In the genomic region with DNA sequence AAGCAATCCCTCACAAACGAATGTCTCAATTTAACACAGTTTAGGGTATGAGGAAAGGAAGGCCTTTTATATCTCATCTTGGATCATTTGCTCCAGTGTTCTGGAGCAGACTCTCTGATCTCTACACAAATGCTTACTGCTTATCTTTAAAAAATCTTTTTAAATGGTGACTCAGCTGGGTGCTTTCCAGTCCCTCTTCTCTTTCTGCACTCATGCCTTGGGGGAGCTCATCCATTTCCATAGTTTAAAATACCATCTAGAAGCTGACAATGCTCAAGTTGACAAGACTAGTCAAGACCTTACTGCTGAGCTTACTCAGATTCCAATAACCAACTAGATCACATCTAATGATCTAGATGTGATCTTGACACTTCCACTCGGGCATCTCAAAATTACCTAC, we compare ENCODE assay signal across 25 cellular contexts. TPM values are rescaled to one million over a fixed set of nuclear protein-coding genes. Genes with fewer than 3 reads are reported as not detected.
A peak's percentile ranks its signal among the peaks of the same experiment; 100 is the strongest.
DNase-seq lines count a peak whose midpoint lies in the region; ATAC-seq, FAIRE-seq and TF ChIP-seq lines count a peak whose summit lies in the region.
"Had no signal": no experiment of that assay in that cellular context is flagged by ENCODE, and none has a peak within 500 bp of the region (broad histone marks: within the 10 kb centered on the region; RNA-seq: fewer than 3 reads in every experiment).

No MANE protein-coding gene starts in this region.

- TF ChIP-seq CTCF in RWPE2 (IDR thresholded peaks at IDR 0.05; ENCODE audit: poor library complexity, severe bottlenecking) (no peak), epithelial cell of esophagus (IDR thresholded peaks at IDR 0.05; ENCODE audit: insufficient read depth, low read depth, low read length, missing control alignments) (no peak)

- H3K14ac ChIP-seq in mesenchymal stem cell (ENCODE audit: low read length in 2 of 2) = no peak overlapping the region

- 60% methylated on average over 2 of the region's 2 CpGs for WGBS in mesenchymal stem cell

- H3K79me1 ChIP-seq in mesenchymal stem cell (replicated peaks; ENCODE audit: low read length, poor library complexity, severe bottlenecking) = no peaks in the 10 kb centered on the region

- H2AK5ac ChIP-seq in mesenchymal stem cell (ENCODE audit: low read length, severe bottlenecking) = no peak overlapping the region

- no peak overlapping the region for H4K91ac ChIP-seq in mesenchymal stem cell (ENCODE audit: low read length)

- no peak overlapping the region for H3K4me3 ChIP-seq in RWPE2 (ENCODE audit: severe bottlenecking)
- no peak overlapping the region for H3K4me3 ChIP-seq in epithelial cell of esophagus (ENCODE audit: low read length)
- H3K4me3 ChIP-seq in mesenchymal stem cell (ENCODE audit: insufficient read depth in 1 of 2, low read depth in 1 of 2, low read length in 2 of 2) = no peak overlapping the region
- H3K4me3 ChIP-seq: K562, right atrium auricular region had no signal

- no peaks in the 10 kb centered on the region for H3K9me3 ChIP-seq in RWPE2 (ENCODE audit: severe bottlenecking)
- no peaks in the 10 kb centered on the region for H3K9me3 ChIP-seq in mesenchymal stem cell (ENCODE audit: control insufficient read depth, low read length)
- H3K9me3 ChIP-seq: right atrium auricular region had no signal

- no peak overlapping the region for H2AFZ ChIP-seq in mesenchymal stem cell (ENCODE audit: low read depth, low read length)

- DNase-seq in Daoy (ENCODE audit: low read depth) (peak; percentile 10), RWPE2 (ENCODE audit: low spot score) (no peak), epithelial cell of esophagus (ENCODE audit: low read depth) (peak; percentile 74), mesenchymal stem cell (peak; percentile 63), GM12891 (ENCODE audit: insufficient read length, low spot score) (no peak), NCI-H1436 (lab: John Stamatoyannopoulos, UW) (no peak)
- DNase-seq: ACHN; activated CD4-positive, alpha-beta T cell treated with anti-CD3 and anti-CD28 coated beads for 48 hours; activated effector memory CD4-positive, alpha-beta T cell treated with Interleukin-2 at 50 U/mL for 16 hours; activated naive CD8-positive, alpha-beta T cell treated with anti-CD3 and anti-CD28 coated beads, Interleukin-2, amount 50 U/mL, for 24 hours; MV-4-11; NCI-H187 treated with DMSO at 0.1 percent for 48 hours; NCI-H2227 treated with DMSO at 0.1 percent for 48 hours; NCI-H774; OCI-M1; stimulated activated CD8-positive, alpha-beta memory T cell treated with anti-CD3 and anti-CD28 coated beads, Interleukin-4, amount 100 ng/mL, for 48 hours; substantia nigra had no signal

- no peak overlapping the region for H4K8ac ChIP-seq in mesenchymal stem cell (ENCODE audit: low read length)

- no peak for TF ChIP-seq POLR2A in GM12891 (IDR thresholded peaks at IDR 0.05; ENCODE audit: low read depth, low read length)

- H2BK15ac ChIP-seq in mesenchymal stem cell (ENCODE audit: low read depth, poor library complexity, severe bottlenecking) = no peak overlapping the region

- H3K4me2 ChIP-seq in mesenchymal stem cell (ENCODE audit: low read length, poor library complexity, severe bottlenecking) = no peak overlapping the region

- no peak for FAIRE-seq in GM12891 (lab: Jason Lieb, UNC)
- FAIRE-seq: G401.6, GM19239, H1, islet of Langerhans, K562 had no signal

- no peak overlapping the region for H3K4ac ChIP-seq in mesenchymal stem cell (ENCODE audit: low read depth in 1 of 2, low read length in 2 of 2)

- no peak overlapping the region for H2BK120ac ChIP-seq in mesenchymal stem cell (ENCODE audit: low read depth, low read length)

- H3K27me3 ChIP-seq in RWPE2 (ENCODE audit: insufficient read depth, poor library complexity, severe bottlenecking) (no peaks in the 10 kb centered on the region), mesenchymal stem cell (ENCODE audit: control insufficient read depth in 1 of 2, insufficient read depth in 1 of 2, low read length in 2 of 2) (no peaks in the 10 kb centered on the region)
- H3K27me3 ChIP-seq: right atrium auricular region had no signal

- no peak overlapping the region for H3K23ac ChIP-seq in mesenchymal stem cell (ENCODE audit: low read length in 2 of 2)

- H3K18ac ChIP-seq in mesenchymal stem cell (ENCODE audit: low read depth in 1 of 2, low read length in 2 of 2) = no peak overlapping the region

- no peak overlapping the region for H2BK5ac ChIP-seq in mesenchymal stem cell (ENCODE audit: low read depth, low read length, poor library complexity, severe bottlenecking)

- ATAC-seq in RWPE2 (ENCODE audit: low read depth) (peak; percentile 11; the same call in 2 of the 3 replicates), GM21723 (IDR thresholded peaks at IDR 0.05; ENCODE audit: unreplicated experiment) (no peak), HG02759 (IDR thresholded peaks at IDR 0.05; ENCODE audit: unreplicated experiment) (no peak)
- ATAC-seq: activated naive CD8-positive, alpha-beta T cell treated with anti-CD3 and anti-CD28 coated beads, Interleukin-2, amount 50 U/mL, for 24 hours; K562 had no signal

- no peak overlapping the region for H2BK12ac ChIP-seq in mesenchymal stem cell (ENCODE audit: low read length in 2 of 2)

- H3K36me3 ChIP-seq in RWPE2 (ENCODE audit: low read depth) = no peaks in the 10 kb centered on the region
- H3K36me3 ChIP-seq in mesenchymal stem cell (ENCODE audit: control insufficient read depth in 1 of 2, insufficient read depth in 2 of 2, low read depth in 1 of 2, low read length in 2 of 2) = no peaks in the 10 kb centered on the region
- H3K36me3 ChIP-seq: right atrium auricular region had no signal

- H3K4me1 ChIP-seq in RWPE2 (ENCODE audit: insufficient read depth, poor library complexity, severe bottlenecking) (peaks cover 53% of the 10 kb centered on the region), mesenchymal stem cell (ENCODE audit: control insufficient read depth, insufficient read depth, low read depth, low read length) (no peaks in the 10 kb centered on the region)
- H3K4me1 ChIP-seq: right atrium auricular region had no signal

- H3K27ac ChIP-seq in RWPE2 (ENCODE audit: poor library complexity, severe bottlenecking) (peak overlapping the region; percentile 80), mesenchymal stem cell (ENCODE audit: low read length, poor library complexity, severe bottlenecking) (no peak overlapping the region)
- H3K27ac ChIP-seq: right atrium auricular region had no signal

- no peak overlapping the region for H3K9ac ChIP-seq in mesenchymal stem cell (ENCODE audit: low read length)

TF ChIP-seq in GM12891, 5 proteins besides CTCF, POLR2A, EP300 and RAD21:
- no peak for TF ChIP-seq POLR2AphosphoS5 (IDR thresholded peaks at IDR 0.05; ENCODE audit: low read depth, low read length)
- TF ChIP-seq TAF1 (IDR thresholded peaks at IDR 0.05; ENCODE audit: low read depth, low read length) = no peak
- no peak for TF ChIP-seq POU2F2 (IDR thresholded peaks at IDR 0.05; ENCODE audit: low read depth, low read length)
- TF ChIP-seq PAX5 (IDR thresholded peaks at IDR 0.05; ENCODE audit: insufficient read depth, low read length, severe bottlenecking) = no peak
- no peak for TF ChIP-seq SPI1 (IDR thresholded peaks at IDR 0.05; ENCODE audit: low read depth, low read length)
TF ChIP-seq in GM12891: peak in this region for 0.

RNA-seq across cellular contexts. Expression of gene ETAA1, which starts 56.2 kb away (rescaled TPM):
- total RNA-seq in Daoy (2014; rRNA removed; shearing (Covaris generic)) = 9.8 and 13.5 TPM in 2 replicates
- polyA plus RNA-seq in mesenchymal stem cell (2013, experiment 1 of 2) = 9.2 TPM
- polyA plus RNA-seq in mesenchymal stem cell (2013, experiment 2 of 2) = 9.5 TPM
- polyA plus RNA-seq in GM12891 (2012; ENCODE audit: low read depth, missing spikeins) = 7.1 TPM

Comparison
In these comparisons a context has a peak if more than half of its experiments do, and no peak if none do; other contexts are left out.
1. DNase-seq: peak in Daoy (single experiment), epithelial cell of esophagus (single experiment) and mesenchymal stem cell (single experiment); none in RWPE2 (single experiment), GM12891 (single experiment) and NCI-H1436 (single experiment).